Comparison of ENCODE assay signal across 17 cellular contexts in genomic region chr19:6733338-6734095, GRCh38. TPM values are rescaled to one million over a fixed set of nuclear protein-coding genes. Genes with fewer than 3 reads are reported as not detected.
DNase-seq lines count a peak whose midpoint lies in the region; ATAC-seq and TF ChIP-seq lines count a peak whose summit lies in the region.
"Had no signal": no experiment of that assay in that cellular context is flagged by ENCODE, and none has a peak within 500 bp of the region (broad histone marks: within the 10 kb centered on the region; RNA-seq: fewer than 3 reads in every experiment).

No MANE protein-coding gene starts in this region.

- intact Hi-C loops in MCF 10A (cut with micrococcal nuclease) (no loop called here), mammary epithelial cell (cut with micrococcal nuclease) (loop anchor here (10.0 kb wide), 1 partner anchor 309 kb away; the partner anchor contains the start of gene KHSRP)

- WGBS in mammary epithelial cell (ENCODE audit: low coverage, missing lambda C conversion rate), result 92% methylated on average over 4 of the region's 29 CpGs

- H3K9ac ChIP-seq in mammary epithelial cell (ENCODE audit: insufficient read depth, low read length), result no peak overlapping the region
- H3K9ac ChIP-seq in NT2/D1 (ENCODE audit: insufficient read length, low read depth), result peak overlapping the region; percentile 51
- H3K9ac ChIP-seq: BLaER1 had no signal

- H3K27ac Mint-ChIP-seq in MCF 10A (ENCODE audit: low read depth, unreplicated experiment), result no peak overlapping the region

- no peak overlapping the region for H2AFZ ChIP-seq in mammary epithelial cell (ENCODE audit: low read depth, low read length)

- DNase-seq in MCF 10A (ENCODE audit: unreplicated experiment) (no peak), mammary epithelial cell (no peak), NT2/D1 (ENCODE audit: low read depth, low spot score) (no peak), fibroblast of mammary gland (ENCODE audit: low read depth) (no peak), AG20443 (ENCODE audit: low spot score) (no peak), NCI-H1048 (lab: John Stamatoyannopoulos, UW) (no peak)
- peak; percentile 46 for DNase-seq in stimulated activated CD8-positive, alpha-beta memory T cell treated with anti-CD3 and anti-CD28 coated beads, Interleukin-4, amount 100 ng/mL, for 48 hours
- DNase-seq: activated effector memory CD4-positive, alpha-beta T cell treated with anti-CD3 and anti-CD28 coated beads, Interleukin-2, amount 50 U/mL, for 16 hours; foreskin melanocyte; MG63; NCI-H510A treated with DMSO at 0.1 percent for 48 hours; stimulated activated CD4-positive, alpha-beta T cell treated with anti-CD3 and anti-CD28 coated beads, Interleukin-2, amount 100 ng/mL, for 48 hours had no signal

- no peaks in the 10 kb centered on the region for H3K27me3 Mint-ChIP-seq in MCF 10A (ENCODE audit: insufficient read depth, unreplicated experiment)

- no peaks in the 10 kb centered on the region for H3K36me3 ChIP-seq in mammary epithelial cell (ENCODE audit: insufficient read depth, low read length)
- peaks cover 42% of the 10 kb centered on the region for H3K36me3 ChIP-seq in NT2/D1 (ENCODE audit: insufficient read depth, insufficient read length, low read length)
- H3K36me3 ChIP-seq: MG63, ovary had no signal

- peaks cover 18% of the 10 kb centered on the region for H3K4me1 Mint-ChIP-seq in MCF 10A (ENCODE audit: insufficient read depth, unreplicated experiment)

- in situ Hi-C loops in mammary epithelial cell (cut with MboI; ENCODE audit: low sequenced_read_pairs in 2 of 2), result loop anchor here in 1 of 2 donors (10.0 kb wide), 1 partner anchor 219 kb away; no protein-coding TSS in a partner anchor

- H3K4me1 ChIP-seq in mammary epithelial cell (ENCODE audit: insufficient read depth, low read length) (peaks cover 14% of the 10 kb centered on the region), NT2/D1 (ENCODE audit: insufficient read depth, insufficient read length) (peaks cover 8% of the 10 kb centered on the region)

- H4K20me1 ChIP-seq in mammary epithelial cell (ENCODE audit: insufficient read depth, low read length), result no peaks in the 10 kb centered on the region

- TF ChIP-seq CTCF in MCF 10A (IDR thresholded peaks at IDR 0.05; ENCODE audit: unreplicated experiment), result peak; percentile 25
- TF ChIP-seq CTCF in mammary epithelial cell (conservative IDR thresholded peaks at IDR 0.05 in 1 of 2, IDR thresholded peaks at IDR 0.05 in 1 of 2; ENCODE audit: extremely low read depth in 1 of 2, insufficient read depth in 1 of 2, low read depth in 1 of 2, low read length in 2 of 2), result no peak
- TF ChIP-seq CTCF in fibroblast of mammary gland (conservative IDR thresholded peaks at IDR 0.05; ENCODE audit: control insufficient read depth, insufficient read depth, low read depth, low read length), result peak; percentile 8

- ATAC-seq in GM19455 (IDR thresholded peaks at IDR 0.05; ENCODE audit: unreplicated experiment), result no peak
- ATAC-seq: left lung had no signal

- H3K36me3 Mint-ChIP-seq in MCF 10A (ENCODE audit: insufficient read depth, unreplicated experiment), result peaks cover 34% of the 10 kb centered on the region

- CTCF ChIA-PET in MCF 10A (lab: Yijun Ruan, JAX) (interaction anchor here (0.9 to 2.5 kb wide), 2 partner anchors 10 to 131 kb away, joined by 4 to 12 read pairs; no protein-coding TSS in a partner anchor), mammary epithelial cell (lab: Charles Lee; ENCODE audit: low non-redundant PET) (no interaction called here)

- no peak overlapping the region for H3K4me2 ChIP-seq in mammary epithelial cell (ENCODE audit: insufficient read depth, low read depth, low read length)
- H3K4me2 ChIP-seq: BLaER1 had no signal

- dilution Hi-C loops in mammary epithelial cell (cut with HindIII; ENCODE audit: low sequenced_read_pairs), result no loop called here

- H3K4me3 ChIP-seq in mammary epithelial cell (replicated peaks in 1 of 3; ENCODE audit: insufficient read depth in 1 of 3, low read depth in 2 of 3, low read length in 3 of 3) (no peak overlapping the region), NT2/D1 (ENCODE audit: insufficient read length, low read depth) (no peak overlapping the region), fibroblast of mammary gland (ENCODE audit: control insufficient read depth, low read depth, low read length) (no peak overlapping the region)
- H3K4me3 ChIP-seq: BLaER1, left lung, MG63, ovary had no signal

- peaks cover 13% of the 10 kb centered on the region for H3K79me2 ChIP-seq in mammary epithelial cell (ENCODE audit: insufficient read depth, low read length)

- H3K9me3 ChIP-seq in mammary epithelial cell (replicated peaks; ENCODE audit: insufficient read depth, low read length) (no peaks in the 10 kb centered on the region), NT2/D1 (ENCODE audit: insufficient read depth, low read length) (no peaks in the 10 kb centered on the region)
- H3K9me3 ChIP-seq: BLaER1, left lung, MG63, ovary had no signal

- POLR2A ChIA-PET in MCF 10A (lab: Yijun Ruan, JAX), result no interaction called here

- H3K27ac ChIP-seq in mammary epithelial cell (ENCODE audit: insufficient read depth, low read depth, low read length), result no peak overlapping the region
- H3K27ac ChIP-seq: BLaER1, left lung, ovary, VCaP had no signal

- BruUV-seq in MCF 10A (replicated peaks; lab: Mats Ljungman, UMichigan) (no TSS peak), mammary epithelial cell (replicated peaks; lab: Mats Ljungman, UMichigan) (no TSS peak)

- H3K4me3 Mint-ChIP-seq in MCF 10A (ENCODE audit: unreplicated experiment), result no peak overlapping the region

- H3K27me3 ChIP-seq in mammary epithelial cell (ENCODE audit: insufficient read depth, low read length) (no peaks in the 10 kb centered on the region), NT2/D1 (ENCODE audit: insufficient read depth, insufficient read length) (no peaks in the 10 kb centered on the region)
- H3K27me3 ChIP-seq: BLaER1, left lung, MG63, ovary had no signal

- H3K9me3 Mint-ChIP-seq in MCF 10A (ENCODE audit: unreplicated experiment), result no peaks in the 10 kb centered on the region

RNA-seq across cellular contexts. Expression of gene GPR108, which starts 3.9 kb away (rescaled TPM):
- total RNA-seq in MCF 10A (2022) (115 and 124 TPM in 2 replicates), mammary epithelial cell (10 to 100 TPM; 50.2 to 95.9 TPM)
- 75.9 TPM for polyA plus RNA-seq in mammary epithelial cell
- polyA minus RNA-seq in mammary epithelial cell, result 230 TPM

RNA-seq across cellular contexts. Expression of gene TRIP10, which starts 6.0 kb away (rescaled TPM):
- total RNA-seq in MCF 10A (2022) (45.4 and 49.7 TPM in 2 replicates), mammary epithelial cell (10 to 100 TPM; 45.0 to 73.3 TPM)
- polyA plus RNA-seq in mammary epithelial cell, result 46.8 TPM
- 28.9 TPM for polyA minus RNA-seq in mammary epithelial cell

RNA-seq across cellular contexts. Expression of gene C3, which starts 13.1 kb away (rescaled TPM):
- total RNA-seq in MCF 10A (2022) (842 and 872 TPM in 2 replicates), mammary epithelial cell (100 to 1,000 TPM in 1 of 2 donors, 10 to 100 TPM in 1; 20.5 to 122 TPM)
- polyA plus RNA-seq in mammary epithelial cell, result 142 TPM
- polyA minus RNA-seq in mammary epithelial cell, result 403 TPM

RNA-seq across cellular contexts. Expression of gene SH2D3A, which starts 33.7 kb away (rescaled TPM):
- total RNA-seq in MCF 10A (2022) (28.5 and 76.7 TPM in 2 replicates), mammary epithelial cell (10 to 100 TPM; 59.0 to 95.1 TPM)
- polyA plus RNA-seq in mammary epithelial cell, result 31.9 TPM
- 31.9 TPM for polyA minus RNA-seq in mammary epithelial cell

RNA-seq across cellular contexts. Expression of gene VAV1, which starts 39.0 kb away (rescaled TPM):
- not detected in 2 replicates for total RNA-seq in MCF 10A (2022)
- total RNA-seq in mammary epithelial cell, result under 1 TPM; 0.17 to 0.96 TPM
- not detected for polyA plus RNA-seq in mammary epithelial cell
- not detected for polyA minus RNA-seq in mammary epithelial cell

Comparison
In these comparisons a context has a peak if more than half of its experiments do, and no peak if none do; other contexts are left out.
1. CTCF ChIP-seq: peak in MCF 10A (single experiment) and fibroblast of mammary gland (single experiment); none in mammary epithelial cell (0 of 2).